In genomic region chr18:58813821-58814220, GRCh38 we compare ENCODE assay signal across 16 cellular contexts.
"Had no signal": no experiment of that assay in that cellular context is flagged by ENCODE, and none has a peak within 500 bp of the region (broad histone marks: within the 10 kb centered on the region; RNA-seq: fewer than 3 reads in every experiment).

No MANE protein-coding gene starts in this region.

- H3K36me3 ChIP-seq: esophagus squamous epithelium, heart right ventricle, SJCRH30, tibial nerve had no signal

- FAIRE-seq: kidney had no signal

- DNase-seq: activated CD4-positive, alpha-beta T cell treated with anti-CD3 and anti-CD28 coated beads, Interleukin-2, amount 50 U/mL, for 4 hours; activated CD4-positive, CD25-positive, alpha-beta regulatory T cell treated with anti-CD3 and anti-CD28 coated beads, Interleukin-2, amount 50 U/mL, for 72 hours; activated T-cell treated with anti-CD3 and anti-CD28 coated beads, Interleukin-2, amount 50 U/mL, for 1 hour; amniotic stem cell; esophagus squamous epithelium; foreskin fibroblast; heart right ventricle; kidney; psoas muscle; SJCRH30; stimulated activated CD4-positive, alpha-beta T cell treated with anti-CD3 and anti-CD28 coated beads, Interleukin-4, amount 100 ng/mL, for 1 hour; stimulated activated naive CD8-positive, alpha-beta T cell treated with anti-CD3 and anti-CD28 coated beads, Interleukin-15, amount 100 ng/mL, for 72 hours; SW 1271 had no signal

- H3K27ac ChIP-seq: psoas muscle, SJCRH30 had no signal

- H3K4me3 ChIP-seq: esophagus squamous epithelium, heart right ventricle, psoas muscle, SJCRH30 had no signal

- ATAC-seq: psoas muscle; stimulated activated naive CD8-positive, alpha-beta T cell treated with anti-CD3 and anti-CD28 coated beads, Interleukin-15, amount 100 ng/mL, for 72 hours had no signal

- H3K4me3 Mint-ChIP-seq: activated naive CD4-positive, alpha-beta T cell treated with anti-CD3 and anti-CD28 coated beads, Interleukin-2, amount 50 U/mL, for 24 hours; mesothelial cell of epicardium; stimulated activated naive CD8-positive, alpha-beta T cell treated with anti-CD3 and anti-CD28 coated beads, Interleukin-15, amount 100 ng/mL, for 72 hours had no signal

- H3K27me3 ChIP-seq: esophagus squamous epithelium, heart right ventricle, SJCRH30, tibial nerve had no signal

- H3K4me1 ChIP-seq: esophagus squamous epithelium, psoas muscle, SJCRH30 had no signal

- H3K27ac Mint-ChIP-seq: mesothelial cell of epicardium; stimulated activated naive CD8-positive, alpha-beta T cell treated with anti-CD3 and anti-CD28 coated beads, Interleukin-15, amount 100 ng/mL, for 72 hours had no signal

- H3K9me3 ChIP-seq: esophagus squamous epithelium, heart right ventricle, psoas muscle, SJCRH30, tibial nerve had no signal

- H3K9me3 Mint-ChIP-seq: activated naive CD4-positive, alpha-beta T cell treated with anti-CD3 and anti-CD28 coated beads, Interleukin-2, amount 50 U/mL, for 24 hours; mesothelial cell of epicardium had no signal

- H3K36me3 Mint-ChIP-seq: activated naive CD4-positive, alpha-beta T cell treated with anti-CD3 and anti-CD28 coated beads, Interleukin-2, amount 50 U/mL, for 24 hours; mesothelial cell of epicardium had no signal
